Comparison of ENCODE assay signal across 8 cellular contexts in genomic region chr9:104326912-104327311, GRCh38.
"Had no signal": no experiment of that assay in that cellular context is flagged by ENCODE, and none has a peak within 500 bp of the region (broad histone marks: within the 10 kb centered on the region; RNA-seq: fewer than 3 reads in every experiment).

No MANE protein-coding gene starts in this region.

- H3K4me3 ChIP-seq: GM23248, HAP-1 had no signal

- H2AFZ ChIP-seq: GM23248 had no signal

- H3K36me3 ChIP-seq: HAP-1 had no signal

- H3K9me3 ChIP-seq: HAP-1 had no signal

- ATAC-seq: HCT116, HepG2 had no signal

- DNase-seq: GM23248, GOT3, H7, HFFc6 had no signal

- H3K9ac ChIP-seq: GM23248 had no signal

- H3K4me1 ChIP-seq: HAP-1 had no signal

- FAIRE-seq: HepG2 had no signal

- H3K27ac ChIP-seq: GM23248, HL-60 had no signal
